In genomic region chr12:1006255-1006654, GRCh38 we compare ENCODE assay signal across 16 cellular contexts. TPM values are rescaled to one million over a fixed set of nuclear protein-coding genes. Genes with fewer than 3 reads are reported as not detected.
A peak's percentile ranks its signal among the peaks of the same experiment; 100 is the strongest.
DNase-seq lines count a peak whose midpoint lies in the region; FAIRE-seq and TF ChIP-seq lines count a peak whose summit lies in the region.
"Had no signal": no experiment of that assay in that cellular context is flagged by ENCODE, and none has a peak within 500 bp of the region (broad histone marks: within the 10 kb centered on the region; RNA-seq: fewer than 3 reads in every experiment).

No MANE protein-coding gene starts in this region.

- FAIRE-seq in RCC 7860 (lab: Jason Lieb, UNC) = no peak
- peak; percentile 85 for FAIRE-seq in keratinocyte (lab: Jason Lieb, UNC)
- FAIRE-seq: A549, D721Med, GM19239 had no signal

- no peaks in the 10 kb centered on the region for H3K27me3 ChIP-seq in endodermal cell (ENCODE audit: control insufficient read depth, insufficient read depth, low read length, poor library complexity, severe bottlenecking)
- no peaks in the 10 kb centered on the region for H3K27me3 ChIP-seq in keratinocyte (ENCODE audit: control insufficient read depth, extremely low read depth, insufficient read depth, low read length)

- dilution Hi-C loops in keratinocyte (cut with MboI; ENCODE audit: extremely low pct_ligation_motif_present, low sequenced_read_pairs) = no loop called here

- peaks cover 24% of the 10 kb centered on the region for H3K36me3 Mint-ChIP-seq in endodermal cell (ENCODE audit: low read depth)
- H3K36me3 Mint-ChIP-seq in activated T-cell treated with anti-CD3 and anti-CD28 coated beads, Interleukin-2, amount 50 U/mL, for 24 hours (ENCODE audit: low read depth) = peaks cover 10% of the 10 kb centered on the region

- H3K9me3 ChIP-seq in endodermal cell (ENCODE audit: control insufficient read depth, low read length) (no peaks in the 10 kb centered on the region), keratinocyte (ENCODE audit: control insufficient read depth, low read depth, low read length) (no peaks in the 10 kb centered on the region)
- H3K9me3 ChIP-seq: A549 had no signal

- H3K4me3 ChIP-seq in endodermal cell (ENCODE audit: low read length) = no peak overlapping the region
- no peak overlapping the region for H3K4me3 ChIP-seq in keratinocyte (ENCODE audit: control insufficient read depth in 2 of 3, extremely low read depth in 1 of 3, insufficient read depth in 2 of 3, low read depth in 1 of 3, low read length in 3 of 3)
- H3K4me3 ChIP-seq: A549 had no signal

- H3K27ac ChIP-seq in endodermal cell (ENCODE audit: low read depth, low read length) (no peak overlapping the region), keratinocyte (ENCODE audit: control insufficient read depth, insufficient read depth, low read length) (peak overlapping the region; percentile 20)
- H3K27ac ChIP-seq: A549 had no signal

- H3K27me3 Mint-ChIP-seq in endodermal cell (ENCODE audit: insufficient read depth) = no peaks in the 10 kb centered on the region
- H3K27me3 Mint-ChIP-seq in activated T-cell treated with anti-CD3 and anti-CD28 coated beads, Interleukin-2, amount 50 U/mL, for 24 hours = no peaks in the 10 kb centered on the region

- H4K20me1 ChIP-seq in keratinocyte (ENCODE audit: control insufficient read depth, extremely low read depth, insufficient read depth, low read length) = peaks cover 5% of the 10 kb centered on the region

- H3K9me1 ChIP-seq in keratinocyte (ENCODE audit: control insufficient read depth, extremely low read depth, insufficient read depth, low read length) = peaks cover 5% of the 10 kb centered on the region

- peaks cover 69% of the 10 kb centered on the region for H3K79me2 ChIP-seq in keratinocyte (ENCODE audit: control insufficient read depth, insufficient read depth, low read length)

- TF ChIP-seq CTCF in endodermal cell (conservative IDR thresholded peaks at IDR 0.05) = no peak
- no peak for TF ChIP-seq CTCF in keratinocyte (optimal IDR thresholded peaks at IDR 0.05 in 1 of 3, IDR thresholded peaks at IDR 0.05 in 1 of 3, conservative IDR thresholded peaks at IDR 0.05 in 1 of 3; ENCODE audit: extremely low read depth in 1 of 3, insufficient read depth in 2 of 3, low read length in 3 of 3)

- peak overlapping the region; percentile 40 for H3K27ac Mint-ChIP-seq in endodermal cell
- H3K27ac Mint-ChIP-seq in activated T-cell treated with anti-CD3 and anti-CD28 coated beads, Interleukin-2, amount 50 U/mL, for 24 hours = no peak overlapping the region
- H3K27ac Mint-ChIP-seq: CD8-positive, alpha-beta T cell had no signal

- peak overlapping the region; percentile 41 for H3K4me2 ChIP-seq in keratinocyte (ENCODE audit: control insufficient read depth, extremely low read depth, insufficient read depth, low read depth, low read length)
- H3K4me2 ChIP-seq: A549 had no signal

- H2AFZ ChIP-seq in keratinocyte (ENCODE audit: control insufficient read depth, low read length) = no peak overlapping the region

- H3K36me3 ChIP-seq in endodermal cell (ENCODE audit: control insufficient read depth, insufficient read depth, low read length) (peaks cover 4% of the 10 kb centered on the region), keratinocyte (ENCODE audit: control insufficient read depth in 2 of 2, extremely low read depth in 1 of 2, insufficient read depth in 2 of 2, low read length in 2 of 2) (peaks cover 0 to 3% of the 10 kb centered on the region in 2 experiments)

- H3K9ac ChIP-seq in endodermal cell (ENCODE audit: extremely low read depth, low read length, poor library complexity, severe bottlenecking) (no peak overlapping the region), keratinocyte (ENCODE audit: control insufficient read depth, extremely low read depth, insufficient read depth, low read length) (no peak overlapping the region)

- H3K4me1 Mint-ChIP-seq in endodermal cell = peaks cover 9% of the 10 kb centered on the region
- peaks cover 7% of the 10 kb centered on the region for H3K4me1 Mint-ChIP-seq in activated T-cell treated with anti-CD3 and anti-CD28 coated beads, Interleukin-2, amount 50 U/mL, for 24 hours (ENCODE audit: low read depth)

- H3K4me1 ChIP-seq in endodermal cell (ENCODE audit: control insufficient read depth, insufficient read depth, low read length) (peaks cover 5% of the 10 kb centered on the region), keratinocyte (ENCODE audit: control insufficient read depth, extremely low read depth, insufficient read depth, low read length) (peaks cover 17% of the 10 kb centered on the region)
- H3K4me1 ChIP-seq: A549 had no signal

- 92 to 94% methylated on average over 3 to 6 of the region's 6 CpGs for WGBS in endodermal cell (ENCODE audit: insufficient coverage in 1 of 2, insufficient read length in 1 of 2), 2 experiments

- DNase-seq in NCI-H2171 treated with DMSO at 0.1 percent for 48 hours (lab: John Stamatoyannopoulos, UW) (peak; percentile 49), RCC 7860 (ENCODE audit: low spot score) (peak; percentile 0), endodermal cell (no peak), keratinocyte (ENCODE audit: low read depth, low spot score) (no peak), ureter (ENCODE audit: low spot score) (no peak), GM03348 (ENCODE audit: low spot score) (no peak)
- DNase-seq in activated T-cell treated with anti-CD3 and anti-CD28 coated beads, Interleukin-2, amount 50 U/mL, for 24 hours = no peak
- DNase-seq: CD8-positive, alpha-beta T cell; COR-L47; DND-41; GDM1; HCEC 1CT had no signal

- H3K4me3 Mint-ChIP-seq in endodermal cell = no peak overlapping the region
- H3K4me3 Mint-ChIP-seq in activated T-cell treated with anti-CD3 and anti-CD28 coated beads, Interleukin-2, amount 50 U/mL, for 24 hours = no peak overlapping the region
- H3K4me3 Mint-ChIP-seq: CD14-positive monocyte; CD8-positive, alpha-beta T cell had no signal

- H3K9me3 Mint-ChIP-seq in endodermal cell = peaks cover 5% of the 10 kb centered on the region
- H3K9me3 Mint-ChIP-seq in activated T-cell treated with anti-CD3 and anti-CD28 coated beads, Interleukin-2, amount 50 U/mL, for 24 hours = no peaks in the 10 kb centered on the region
- H3K9me3 Mint-ChIP-seq: CD14-positive monocyte; CD8-positive, alpha-beta T cell had no signal

RNA-seq across cellular contexts. Expression of gene ERC1, which starts 15.2 kb away (rescaled TPM):
- total RNA-seq in endodermal cell (100 to 1,000 TPM in 1 of 2 donors, 10 to 100 TPM in 1; 60.6 to 159 TPM), ureter (99.2 TPM)
- polyA plus RNA-seq in endodermal cell (2013, experiment 1 of 2) = 14.1 TPM
- 14.7 TPM for polyA plus RNA-seq in endodermal cell (2013, experiment 2 of 2)
- polyA plus RNA-seq in keratinocyte = 13.1 to 23.9 TPM (median 16.1 TPM) in 3 replicates
- polyA plus RNA-seq in keratinocyte (2011; ENCODE audit: low read depth) = 77.6 TPM
- polyA plus RNA-seq in keratinocyte (2011; cell fraction: cytosol; rRNA removed) = 15.3 and 17.2 TPM in 2 replicates
- 43.6 and 49.0 TPM in 2 replicates for polyA plus RNA-seq in keratinocyte (2011; cell fraction: nucleus; rRNA removed)
- polyA plus RNA-seq in keratinocyte (2012; ENCODE audit: low replicate concordance) = 14.2 and 28.4 TPM in 2 replicates
- 48.5 to 75.9 TPM (median 70.3 TPM) in 3 replicates for polyA minus RNA-seq in keratinocyte
- polyA minus RNA-seq in keratinocyte (2011; cell fraction: cytosol; rRNA and poly(A)+ RNA removed) = 28.8 TPM
- polyA minus RNA-seq in keratinocyte (2011; cell fraction: nucleus; rRNA and poly(A)+ RNA removed) = 56.7 and 120 TPM in 2 replicates

RNA-seq across cellular contexts. Expression of gene RAD52, which starts 56.8 kb away (rescaled TPM):
- total RNA-seq in endodermal cell (10 to 100 TPM; 24.3 to 35.1 TPM), ureter (24.0 TPM)
- polyA plus RNA-seq in endodermal cell (2013, experiment 1 of 2) = 31.6 TPM
- polyA plus RNA-seq in endodermal cell (2013, experiment 2 of 2) = 20.3 TPM
- 8.3 to 11.2 TPM (median 9.8 TPM) in 3 replicates for polyA plus RNA-seq in keratinocyte
- polyA plus RNA-seq in keratinocyte (2011; ENCODE audit: low read depth) = 10.9 TPM
- polyA plus RNA-seq in keratinocyte (2011; cell fraction: cytosol; rRNA removed) = 3.4 and 4.2 TPM in 2 replicates
- 20.1 and 22.5 TPM in 2 replicates for polyA plus RNA-seq in keratinocyte (2011; cell fraction: nucleus; rRNA removed)
- 5.4 and 5.7 TPM in 2 replicates for polyA plus RNA-seq in keratinocyte (2012; ENCODE audit: low replicate concordance)
- polyA minus RNA-seq in keratinocyte = 16.8 to 20.7 TPM (median 20.0 TPM) in 3 replicates
- 9.8 TPM for polyA minus RNA-seq in keratinocyte (2011; cell fraction: cytosol; rRNA and poly(A)+ RNA removed)
- polyA minus RNA-seq in keratinocyte (2011; cell fraction: nucleus; rRNA and poly(A)+ RNA removed) = 9.2 and 9.7 TPM in 2 replicates

Comparison
In these comparisons a context has a peak if more than half of its experiments do, and no peak if none do; other contexts are left out.
1. DNase-seq: peak in NCI-H2171 treated with DMSO at 0.1 percent for 48 hours (single experiment) and RCC 7860 (single experiment); none in endodermal cell (single experiment), keratinocyte (single experiment), ureter (single experiment), GM03348 (single experiment) and activated T-cell treated with anti-CD3 and anti-CD28 coated beads, Interleukin-2, amount 50 U/mL, for 24 hours (single experiment).